In genomic region chr1:38815903-38816627, GRCh38 we compare ENCODE assay signal across 8 cellular contexts. TPM values are rescaled to one million over a fixed set of nuclear protein-coding genes. Genes with fewer than 3 reads are reported as not detected.
DNase-seq lines count a peak whose midpoint lies in the region; ATAC-seq, FAIRE-seq and TF ChIP-seq lines count a peak whose summit lies in the region.

No MANE protein-coding gene starts in this region.

- peaks cover 0 to 5% of the 10 kb centered on the region in 2 donors for H3K4me1 ChIP-seq in kidney (ENCODE audit: control insufficient read depth in 1 of 2, insufficient read depth in 1 of 2, low read depth in 1 of 2, low read length in 2 of 2)

- TF ChIP-seq CTCF in GM10266 (IDR thresholded peaks at IDR 0.05; ENCODE audit: control insufficient read depth, insufficient read depth, low read depth, missing control alignments) (peak; percentile 28), kidney (IDR thresholded peaks at IDR 0.05; ENCODE audit: borderline replicate concordance, extremely low read depth, insufficient read depth) (no peak)

- DNase-seq in GM10266 (ENCODE audit: extremely low spot score) (peak; percentile 80), kidney (no peak), iPS-NIHi7 (ENCODE audit: extremely low spot score) (no peak), substantia nigra (lab: John Stamatoyannopoulos, UW) (no peak)
- DNase-seq in activated CD8-positive, alpha-beta T cell treated with anti-CD3 and anti-CD28 coated beads, Interleukin-2, amount 10 ng/mL, durations not matched to agents 7 days and 5 days, result no peak
- DNase-seq in effector CD8-positive, alpha-beta T cell (lab: John Stamatoyannopoulos, UW), result no peak

- POLR2A ChIA-PET in activated CD8-positive, alpha-beta T cell treated with anti-CD3 and anti-CD28 coated beads, Interleukin-2, amount 10 ng/mL, durations not matched to agents 7 days and 5 days (lab: Charles Lee), result no interaction called here

- H3K27ac ChIP-seq in kidney (ENCODE audit: low read depth in 2 of 2, low read length in 2 of 2) (no peak overlapping the region), substantia nigra (ENCODE audit: low read depth, low read length, poor library complexity, severe bottlenecking) (no peak overlapping the region)

- H3K27ac Mint-ChIP-seq in activated CD8-positive, alpha-beta T cell treated with anti-CD3 and anti-CD28 coated beads, Interleukin-2, amount 10 ng/mL, durations not matched to agents 7 days and 5 days, result no peak overlapping the region

- peak; percentile 59 for ATAC-seq in GM21360 (IDR thresholded peaks at IDR 0.05; ENCODE audit: unreplicated experiment)
- ATAC-seq in HG03565 (IDR thresholded peaks at IDR 0.05; ENCODE audit: unreplicated experiment), result peak; percentile 51
- peak; percentile 58 for ATAC-seq in activated CD8-positive, alpha-beta T cell treated with anti-CD3 and anti-CD28 coated beads, Interleukin-2, amount 10 ng/mL, durations not matched to agents 7 days and 5 days

- no peak overlapping the region for H3K4me3 Mint-ChIP-seq in activated CD8-positive, alpha-beta T cell treated with anti-CD3 and anti-CD28 coated beads, Interleukin-2, amount 10 ng/mL, durations not matched to agents 7 days and 5 days

- no peaks in the 10 kb centered on the region for H3K36me3 ChIP-seq in kidney (ENCODE audit: control insufficient read depth in 1 of 2, insufficient read depth in 2 of 2, low read length in 2 of 2)

- H3K27me3 Mint-ChIP-seq in activated CD8-positive, alpha-beta T cell treated with anti-CD3 and anti-CD28 coated beads, Interleukin-2, amount 10 ng/mL, durations not matched to agents 7 days and 5 days (ENCODE audit: low read depth), result peaks cover 52% of the 10 kb centered on the region

- peaks cover 5% of the 10 kb centered on the region for H3K4me1 Mint-ChIP-seq in activated CD8-positive, alpha-beta T cell treated with anti-CD3 and anti-CD28 coated beads, Interleukin-2, amount 10 ng/mL, durations not matched to agents 7 days and 5 days (ENCODE audit: low read depth)

- no peaks in the 10 kb centered on the region for H3K9me3 Mint-ChIP-seq in activated CD8-positive, alpha-beta T cell treated with anti-CD3 and anti-CD28 coated beads, Interleukin-2, amount 10 ng/mL, durations not matched to agents 7 days and 5 days (ENCODE audit: insufficient read depth)

- intact Hi-C loops in kidney (cut with DNase I), result no loop called here

- FAIRE-seq in kidney (lab: Jason Lieb, UNC), result no peak

- CTCF ChIA-PET in activated CD8-positive, alpha-beta T cell treated with anti-CD3 and anti-CD28 coated beads, Interleukin-2, amount 10 ng/mL, durations not matched to agents 7 days and 5 days (lab: Charles Lee), result no interaction called here

- H3K36me3 Mint-ChIP-seq in activated CD8-positive, alpha-beta T cell treated with anti-CD3 and anti-CD28 coated beads, Interleukin-2, amount 10 ng/mL, durations not matched to agents 7 days and 5 days (ENCODE audit: low read depth), result no peaks in the 10 kb centered on the region

- no peak overlapping the region for H3K9ac ChIP-seq in kidney (ENCODE audit: low read length in 2 of 2)

- H3K4me3 ChIP-seq in kidney (ENCODE audit: low read length in 2 of 2), result no peak overlapping the region

- peaks cover 0 to 8% of the 10 kb centered on the region in 2 donors for H3K9me3 ChIP-seq in kidney (ENCODE audit: control insufficient read depth in 1 of 2, low read length in 2 of 2)

RNA-seq across cellular contexts. Expression of gene RRAGC, which starts 43.5 kb away (rescaled TPM):
- total RNA-seq in activated CD8-positive, alpha-beta T cell treated with anti-CD3 and anti-CD28 coated beads, Interleukin-2, amount 10 ng/mL, durations not matched to agents 7 days and 5 days, result 10 to 100 TPM; 14.3 to 14.9 TPM
- total RNA-seq in kidney, result 27.3 TPM
- polyA plus RNA-seq in kidney (ENCODE audit: insufficient read depth, low read depth, low replicate concordance), result 22.9 TPM

RNA-seq across cellular contexts. Expression of gene MYCBP, which starts 57.1 kb away (rescaled TPM):
- total RNA-seq in activated CD8-positive, alpha-beta T cell treated with anti-CD3 and anti-CD28 coated beads, Interleukin-2, amount 10 ng/mL, durations not matched to agents 7 days and 5 days, result 10 to 100 TPM; 52.7 to 61.1 TPM
- total RNA-seq in kidney, result 31.1 TPM
- polyA plus RNA-seq in kidney (ENCODE audit: insufficient read depth, low read depth, low replicate concordance), result 20.6 TPM
